7 cellular contexts compared by ENCODE assay signal in genomic region chr12:53995311-53996187, GRCh38. TPM values are rescaled to one million over a fixed set of nuclear protein-coding genes. Genes with fewer than 3 reads are reported as not detected.
DNase-seq lines count a peak whose midpoint lies in the region; ATAC-seq, FAIRE-seq and TF ChIP-seq lines count a peak whose summit lies in the region.

No MANE protein-coding gene starts in this region.

- peak; percentile 61 for FAIRE-seq in GM12892 (lab: Jason Lieb, UNC)
- no peak for FAIRE-seq in HTR-8/SVneo (lab: Jason Lieb, UNC)

- TF ChIP-seq POLR2A in GM12892 (IDR thresholded peaks at IDR 0.05; ENCODE audit: low read depth, low read length) = no peak

- H3K36me3 Mint-ChIP-seq in chondrocyte (ENCODE audit: low read depth) (peaks cover 5% of the 10 kb centered on the region), mesothelial cell of epicardium (no peaks in the 10 kb centered on the region)

- no peak for DNase-seq in GM12892 (ENCODE audit: insufficient read length)
- peak; percentile 54 for DNase-seq in NCI-H2171 treated with DMSO at 0.1 percent for 48 hours (lab: John Stamatoyannopoulos, UW)
- DNase-seq in chondrocyte (ENCODE audit: low spot score) = no peak
- no peak for DNase-seq in mesothelial cell of epicardium (ENCODE audit: low spot score in 2 of 2, unreplicated experiment in 2 of 2)
- no peak for DNase-seq in HTR-8/SVneo (ENCODE audit: insufficient read length, low spot score)
- no peak for DNase-seq in NCI-H345 (lab: John Stamatoyannopoulos, UW)

- ATAC-seq in GM19023 (IDR thresholded peaks at IDR 0.05; ENCODE audit: unreplicated experiment) = no peak

- H3K27ac Mint-ChIP-seq in chondrocyte (ENCODE audit: unreplicated experiment) (no peak overlapping the region), mesothelial cell of epicardium (no peak overlapping the region)

- TF ChIP-seq CTCF in chondrocyte (IDR thresholded peaks at IDR 0.05) (no peak), mesothelial cell of epicardium (IDR thresholded peaks at IDR 0.05; ENCODE audit: unreplicated experiment) (no peak)

- H3K9me3 Mint-ChIP-seq in chondrocyte (ENCODE audit: low read depth) (no peaks in the 10 kb centered on the region), mesothelial cell of epicardium (no peaks in the 10 kb centered on the region)

- H3K4me3 Mint-ChIP-seq in chondrocyte (ENCODE audit: unreplicated experiment) (peak overlapping the region; percentile 69), mesothelial cell of epicardium (peak overlapping the region; percentile 56)

- H3K27me3 Mint-ChIP-seq in chondrocyte (ENCODE audit: low read depth) (peaks cover 86% of the 10 kb centered on the region), mesothelial cell of epicardium (ENCODE audit: low read depth) (peaks cover 100% of the 10 kb centered on the region)

- H3K4me1 Mint-ChIP-seq in chondrocyte (ENCODE audit: low read depth) (peaks cover 23% of the 10 kb centered on the region), mesothelial cell of epicardium (peaks cover 22% of the 10 kb centered on the region)

RNA-seq across cellular contexts. Expression of gene HOXC9, which starts 4.4 kb away (rescaled TPM):
- polyA plus RNA-seq in GM12892 (2012; ENCODE audit: missing spikeins) = not detected
- total RNA-seq in chondrocyte (not detected in 3 replicates), mesothelial cell of epicardium (1.1 to 2.0 TPM (median 1.6 TPM) in 3 replicates)

RNA-seq across cellular contexts. Expression of gene HOXC10, which starts 10.6 kb away (rescaled TPM):
- polyA plus RNA-seq in GM12892 (2012; ENCODE audit: missing spikeins) = not detected
- total RNA-seq in chondrocyte (not detected in 3 replicates), mesothelial cell of epicardium (0.95 to 0.97 TPM (median 0.96 TPM) in 3 replicates)

RNA-seq across cellular contexts. Expression of gene HOXC8, which starts 13.2 kb away (rescaled TPM):
- polyA plus RNA-seq in GM12892 (2012; ENCODE audit: missing spikeins) = not detected
- total RNA-seq in chondrocyte = not detected in 3 replicates
- 4.9 to 5.9 TPM (median 5.5 TPM) in 3 replicates for total RNA-seq in mesothelial cell of epicardium

RNA-seq across cellular contexts. Expression of gene HOTAIR, which starts 20.8 kb away (rescaled TPM):
- not detected for polyA plus RNA-seq in GM12892 (2012; ENCODE audit: missing spikeins)
- total RNA-seq in chondrocyte = not detected in 3 replicates
- total RNA-seq in mesothelial cell of epicardium = 1.1 to 1.8 TPM (median 1.8 TPM) in 3 replicates

RNA-seq across cellular contexts. Expression of gene HOXC11, which starts 22.6 kb away (rescaled TPM):
- 0.13 TPM for polyA plus RNA-seq in GM12892 (2012; ENCODE audit: missing spikeins)
- total RNA-seq in chondrocyte (not detected in 3 replicates), mesothelial cell of epicardium (0.47 to 0.60 TPM (median 0.47 TPM) in 3 replicates)
